8 cellular contexts compared by ENCODE assay signal in genomic region chr10:96043157-96043894, GRCh38. TPM values are rescaled to one million over a fixed set of nuclear protein-coding genes. Genes with fewer than 3 reads are reported as not detected.
DNase-seq lines count a peak whose midpoint lies in the region; ATAC-seq and TF ChIP-seq lines count a peak whose summit lies in the region.

Gene CCNJ (plus strand): TSS chr10:96043583. CDS start chr10:96044394, 811 bp downstream.

- DNase-seq in NCI-H2196 (lab: John Stamatoyannopoulos, UW; ENCODE audit: unreplicated experiment) (peak; percentile 72), WTC11 (ENCODE audit: low spot score) (peak; percentile 88), caudate nucleus (lab: John Stamatoyannopoulos, UW) (peak in 60 of 61 donors; percentile 17 to 86 (median 70)), iris pigment epithelial cell (ENCODE audit: low read depth) (peak; percentile 89), spleen (peak; percentile 94)

- peak in 1 of 3 donors; percentile 78 for TF ChIP-seq POLR2A in spleen (IDR thresholded peaks at IDR 0.05)

- WGBS in spleen, 5 donors = 0 to 13% (median 1%) methylated on average over 11 to 87 of the region's 87 CpGs

- H3K36me3 Mint-ChIP-seq in WTC11 = peaks cover 24% of the 10 kb centered on the region

- intact Hi-C loops in spleen (cut with DNase I; ENCODE audit: low total_unique reads) = no loop called here

- peak within 1 kb of the TSS; percentile 89 for H3K4me3 Mint-ChIP-seq in WTC11

- no peaks in the 10 kb centered on the region for H3K36me3 ChIP-seq in ACC112 (ENCODE audit: insufficient read depth, low read length)
- peaks cover 0 to 15% (median 0%) of the 10 kb centered on the region in 6 donors for H3K36me3 ChIP-seq in spleen

- H3K9me3 Mint-ChIP-seq in WTC11 = peaks cover 5% of the 10 kb centered on the region

- peak within 1 kb of the TSS; percentile 51 for H3K27ac ChIP-seq in ACC112 (ENCODE audit: low read depth, low read length)
- peak within 1 kb of the TSS; percentile 29 for H3K27ac ChIP-seq in caudate nucleus (ENCODE audit: low read depth, low read length)
- peak within 1 kb of the TSS; percentile 83 to 92 (median 90) for H3K27ac ChIP-seq in spleen

- TF ChIP-seq CTCF in WTC11 (IDR thresholded peaks at IDR 0.05) (no peak), spleen (IDR thresholded peaks at IDR 0.05 in 8 of 11, conservative IDR thresholded peaks at IDR 0.05 in 3 of 11) (peak in 6 of 11 experiments; percentile 26 to 61 (median 34))

- peak; percentile 76 for ATAC-seq in GM18858 (IDR thresholded peaks at IDR 0.05; ENCODE audit: unreplicated experiment)
- peak; percentile 77 for ATAC-seq in HG03064 (IDR thresholded peaks at IDR 0.05; ENCODE audit: low read depth, unreplicated experiment)
- peak; percentile 93 for ATAC-seq in WTC11

- H3K4me3 ChIP-seq in ACC112 (ENCODE audit: low read depth, low read length) = peak within 1 kb of the TSS; percentile 92
- H3K4me3 ChIP-seq in spleen = peak within 1 kb of the TSS; percentile 68 to 90 (median 79)

- peak within 1 kb of the TSS; percentile 38; the same call in 1 of the 2 replicates for H3K27ac Mint-ChIP-seq in WTC11

- POLR2A ChIA-PET in WTC11 (lab: Charles Lee) = interaction anchor here (1.8 kb wide), 1 partner anchor 87 kb away, joined by 9 read pairs; the partner anchor contains the start of gene ZNF518A

- H3K9me3 ChIP-seq in spleen = no peaks in the 10 kb centered on the region

- CTCF ChIA-PET in WTC11 (lab: Charles Lee) = no interaction called here

- H3K27me3 Mint-ChIP-seq in WTC11 (ENCODE audit: low read depth) = peaks cover 19% of the 10 kb centered on the region

- H3K4me1 Mint-ChIP-seq in WTC11 = peaks cover 28% of the 10 kb centered on the region

- H3K4me1 ChIP-seq in ACC112 (ENCODE audit: control insufficient read depth, insufficient read depth, low read length, unreplicated experiment) (peaks cover 5% of the 10 kb centered on the region), spleen (peaks cover 6 to 56% (median 34%) of the 10 kb centered on the region in 6 donors)

- peaks cover 41% of the 10 kb centered on the region for H3K79me2 ChIP-seq in ACC112 (ENCODE audit: control insufficient read depth, insufficient read depth, low read length, unreplicated experiment)

- peaks cover 4% of the 10 kb centered on the region; the same call in 1 of the 2 replicates for H3K27me3 ChIP-seq in ACC112 (ENCODE audit: insufficient read depth, low read length)
- no peaks in the 10 kb centered on the region for H3K27me3 ChIP-seq in spleen (replicated peaks in 1 of 7)

- peak within 1 kb of the TSS; percentile 97 for H2AFZ ChIP-seq in ACC112 (ENCODE audit: low read length, unreplicated experiment)

TF ChIP-seq in WTC11, 78 proteins besides CTCF, POLR2A, EP300 and RAD21 (continues in another document):
- peak; percentile 35; the same call in 1 of the 2 replicates for TF ChIP-seq NR2C2 (CRISPR knock-in tag; IDR thresholded peaks at IDR 0.05)
- TF ChIP-seq ZBTB43 (CRISPR knock-in tag; IDR thresholded peaks at IDR 0.05) = peak; percentile 54; the same call in 1 of the 2 replicates
- peak; percentile 98 for TF ChIP-seq FOXP1 (CRISPR knock-in tag; IDR thresholded peaks at IDR 0.05; ENCODE audit: borderline replicate concordance)
- TF ChIP-seq ZNF121 (CRISPR knock-in tag; IDR thresholded peaks at IDR 0.05) = no peak
- peak; percentile 56; the same call in 1 of the 2 replicates for TF ChIP-seq CBFB (CRISPR knock-in tag; IDR thresholded peaks at IDR 0.05; ENCODE audit: low read depth)
- peak; percentile 80 for TF ChIP-seq TEAD4 (CRISPR knock-in tag; IDR thresholded peaks at IDR 0.05)
- peak; percentile 95 for TF ChIP-seq MAX (CRISPR knock-in tag; IDR thresholded peaks at IDR 0.05)
- TF ChIP-seq AFF4 (CRISPR knock-in tag; IDR thresholded peaks at IDR 0.05; ENCODE audit: borderline replicate concordance) = peak; percentile 57; the same call in 1 of the 2 replicates
- TF ChIP-seq AR (CRISPR knock-in tag; IDR thresholded peaks at IDR 0.05) = no peak
- TF ChIP-seq RORB (CRISPR knock-in tag; IDR thresholded peaks at IDR 0.05) = no peak
- no peak; the same call in 1 of the 2 replicates for TF ChIP-seq E2F1 (CRISPR knock-in tag; IDR thresholded peaks at IDR 0.05)
- peak; percentile 95 for TF ChIP-seq TP53 (CRISPR knock-in tag; IDR thresholded peaks at IDR 0.05)

RNA-seq across cellular contexts. Expression of gene CCNJ, which starts in this region (rescaled TPM):
- 25.7 to 27.3 TPM (median 27.1 TPM) in 3 replicates for total RNA-seq in WTC11 (2021)
- total RNA-seq in spleen = 10 to 100 TPM in 5 of 7 donors, 1 to 10 TPM in 2; 7.8 to 11.8 (median 10.3) TPM
- 1 to 10 TPM; 2.2 to 3.6 (median 2.4) TPM for polyA plus RNA-seq in spleen

Comparison
In these comparisons a context has a peak if more than half of its experiments do, and no peak if none do; other contexts are left out.
1. Peak in every context shown above with its lines: DNase-seq, ATAC-seq, H3K4me3 ChIP-seq and H3K27ac ChIP-seq.
2. H3K27ac ChIP-seq: peak in every context shown above with its lines; median percentile 90 in spleen; 51 in ACC112; 29 in caudate nucleus.